Comparison of ENCODE assay signal across 27 cellular contexts in genomic region chr11:64580387-64580786, GRCh38. TPM values are rescaled to one million over a fixed set of nuclear protein-coding genes. Genes with fewer than 3 reads are reported as not detected.
DNase-seq lines count a peak whose midpoint lies in the region; ATAC-seq, FAIRE-seq and TF ChIP-seq lines count a peak whose summit lies in the region.
"Had no signal": no experiment of that assay in that cellular context is flagged by ENCODE, and none has a peak within 500 bp of the region (broad histone marks: within the 10 kb centered on the region; RNA-seq: fewer than 3 reads in every experiment).

No MANE protein-coding gene starts in this region.

- no peaks in the 10 kb centered on the region for H3K4me1 Mint-ChIP-seq in activated CD4-positive, alpha-beta T cell treated with anti-CD3 and anti-CD28 coated beads for 36 hours
- H3K4me1 Mint-ChIP-seq: activated naive CD8-positive, alpha-beta T cell treated with anti-CD3 and anti-CD28 coated beads, Interleukin-2, amount 50 U/mL, for 24 hours; CD4-positive, CD25-positive, alpha-beta regulatory T cell; WTC11 had no signal

- no peaks in the 10 kb centered on the region for H3K36me3 ChIP-seq in kidney (ENCODE audit: control insufficient read depth in 1 of 2, insufficient read depth in 2 of 2, low read length in 2 of 2)
- no peaks in the 10 kb centered on the region for H3K36me3 ChIP-seq in spleen
- H3K36me3 ChIP-seq: esophagus muscularis mucosa, MG63, thyroid gland had no signal

- POLR2A ChIA-PET in activated CD4-positive, alpha-beta T cell treated with anti-CD3 and anti-CD28 coated beads for 36 hours (lab: Charles Lee), result no interaction called here

- no peak overlapping the region for H3K4me3 Mint-ChIP-seq in activated CD4-positive, alpha-beta T cell treated with anti-CD3 and anti-CD28 coated beads for 36 hours
- H3K4me3 Mint-ChIP-seq: activated naive CD8-positive, alpha-beta T cell treated with anti-CD3 and anti-CD28 coated beads, Interleukin-2, amount 50 U/mL, for 24 hours; CD4-positive, CD25-positive, alpha-beta regulatory T cell; WTC11 had no signal

- peak overlapping the region; percentile 48 to 71 for H3K27ac ChIP-seq in kidney (ENCODE audit: low read depth in 2 of 2, low read length in 2 of 2)
- H3K27ac ChIP-seq in spleen, result no peak overlapping the region
- H3K27ac ChIP-seq: body of pancreas, coronary artery, esophagus muscularis mucosa, thyroid gland had no signal

- intact Hi-C loops in kidney (cut with DNase I) (no loop called here), spleen (cut with DNase I; ENCODE audit: low total_unique reads) (no loop called here)
- intact Hi-C loops in activated CD4-positive, alpha-beta T cell treated with anti-CD3 and anti-CD28 coated beads for 36 hours (cut with DNase I, micrococcal nuclease), result no loop called here

- H3K4me3 ChIP-seq in LNCaP clone FGC (ENCODE audit: low read depth, low read length) (no peak overlapping the region), kidney (ENCODE audit: low read length in 2 of 2) (peak overlapping the region in 1 of 2 donors; percentile 41), spleen (no peak overlapping the region)
- H3K4me3 ChIP-seq: body of pancreas, coronary artery, esophagus muscularis mucosa, MG63, thyroid gland had no signal

- peaks cover 14 to 18% of the 10 kb centered on the region in 2 donors for H3K4me1 ChIP-seq in kidney (ENCODE audit: control insufficient read depth in 1 of 2, insufficient read depth in 1 of 2, low read depth in 1 of 2, low read length in 2 of 2)
- peaks cover 0 to 3% (median 0%) of the 10 kb centered on the region in 6 donors for H3K4me1 ChIP-seq in spleen
- H3K4me1 ChIP-seq: body of pancreas, esophagus muscularis mucosa, thyroid gland had no signal

- ATAC-seq in activated CD4-positive, alpha-beta T cell treated with anti-CD3 and anti-CD28 coated beads for 36 hours, result no peak
- ATAC-seq: activated naive CD8-positive, alpha-beta T cell treated with anti-CD3 and anti-CD28 coated beads, Interleukin-2, amount 50 U/mL, for 24 hours; body of pancreas; WTC11 had no signal

- H3K27me3 ChIP-seq in spleen (replicated peaks in 1 of 7), result peaks cover 0 to 6% (median 0%) of the 10 kb centered on the region in 7 donors
- H3K27me3 ChIP-seq: body of pancreas, MG63, thyroid gland had no signal

- CTCF ChIA-PET in activated CD4-positive, alpha-beta T cell treated with anti-CD3 and anti-CD28 coated beads for 36 hours (lab: Charles Lee), result no interaction called here

- no peaks in the 10 kb centered on the region for H3K36me3 Mint-ChIP-seq in activated CD4-positive, alpha-beta T cell treated with anti-CD3 and anti-CD28 coated beads for 36 hours (ENCODE audit: low read depth)
- H3K36me3 Mint-ChIP-seq: CD4-positive, CD25-positive, alpha-beta regulatory T cell; WTC11 had no signal

- no peak for TF ChIP-seq POLR2A in spleen (IDR thresholded peaks at IDR 0.05)

- no peaks in the 10 kb centered on the region for H3K27me3 Mint-ChIP-seq in activated CD4-positive, alpha-beta T cell treated with anti-CD3 and anti-CD28 coated beads for 36 hours
- H3K27me3 Mint-ChIP-seq: activated naive CD8-positive, alpha-beta T cell treated with anti-CD3 and anti-CD28 coated beads, Interleukin-2, amount 50 U/mL, for 24 hours had no signal

- DNase-seq in LNCaP clone FGC (ENCODE audit: low read depth), result peak; percentile 47
- peak; percentile 54 to 84 for DNase-seq in cerebellar nuclear complex (lab: John Stamatoyannopoulos, UW)
- peak; percentile 6 for DNase-seq in kidney
- DNase-seq in spleen, result peak; percentile 22
- no peak for DNase-seq in activated CD4-positive, alpha-beta T cell treated with anti-CD3 and anti-CD28 coated beads for 36 hours
- DNase-seq in MV-4-11 (lab: John Stamatoyannopoulos, UW), result no peak
- no peak for DNase-seq in NCI-H526 treated with DMSO at 0.1 percent for 48 hours (lab: John Stamatoyannopoulos, UW)
- DNase-seq: activated CD4-positive, alpha-beta T cell treated with anti-CD3 and anti-CD28 coated beads, Interleukin-2, amount 50 U/mL, for 4 hours; activated naive CD8-positive, alpha-beta T cell treated with anti-CD3 and anti-CD28 coated beads, Interleukin-2, amount 50 U/mL, for 24 hours; body of pancreas; CD4-positive, CD25-positive, alpha-beta regulatory T cell; DMS 273 treated with DMSO at 0.1 percent for 48 hours; MG63; NCI-H1417 treated with DMSO at 0.1 percent for 48 hours; NCI-H2081 treated with DMSO at 0.1 percent for 48 hours; NCI-H345; NCI-H82; OCI-M1; stimulated activated naive CD4-positive, alpha-beta T cell treated with Interleukin-2 at 50 U/mL for 16 hours; T-helper 9 cell; thyroid gland had no signal

- no peak for TF ChIP-seq CTCF in LNCaP clone FGC (IDR thresholded peaks at IDR 0.05; ENCODE audit: control insufficient read depth, extremely low read depth, insufficient read depth)
- no peak for TF ChIP-seq CTCF in kidney (IDR thresholded peaks at IDR 0.05; ENCODE audit: borderline replicate concordance, extremely low read depth, insufficient read depth)
- no peak for TF ChIP-seq CTCF in spleen (IDR thresholded peaks at IDR 0.05 in 8 of 11, conservative IDR thresholded peaks at IDR 0.05 in 3 of 11)

- no peak overlapping the region for H3K27ac Mint-ChIP-seq in activated CD4-positive, alpha-beta T cell treated with anti-CD3 and anti-CD28 coated beads for 36 hours
- H3K27ac Mint-ChIP-seq: activated naive CD8-positive, alpha-beta T cell treated with anti-CD3 and anti-CD28 coated beads, Interleukin-2, amount 50 U/mL, for 24 hours; CD4-positive, CD25-positive, alpha-beta regulatory T cell; WTC11 had no signal

- H3K9ac ChIP-seq in kidney (ENCODE audit: low read length in 2 of 2), result no peak overlapping the region

- H3K9me3 ChIP-seq in kidney (ENCODE audit: control insufficient read depth in 1 of 2, low read length in 2 of 2) (no peaks in the 10 kb centered on the region), spleen (no peaks in the 10 kb centered on the region)
- H3K9me3 ChIP-seq: body of pancreas, esophagus muscularis mucosa, MG63, thyroid gland had no signal

- H3K9me3 Mint-ChIP-seq in activated CD4-positive, alpha-beta T cell treated with anti-CD3 and anti-CD28 coated beads for 36 hours (ENCODE audit: low read depth), result no peaks in the 10 kb centered on the region
- H3K9me3 Mint-ChIP-seq: activated naive CD8-positive, alpha-beta T cell treated with anti-CD3 and anti-CD28 coated beads, Interleukin-2, amount 50 U/mL, for 24 hours; CD4-positive, CD25-positive, alpha-beta regulatory T cell; WTC11 had no signal

- WGBS in spleen, 5 donors, result 54 to 84% (median 73%) methylated on average over 4 to 6 of the region's 6 CpGs

- no peak for FAIRE-seq in kidney (lab: Jason Lieb, UNC)

RNA-seq across cellular contexts. Expression of gene SLC22A12, which starts 10.6 kb away (rescaled TPM):
- total RNA-seq in kidney (5.3 TPM), spleen (not detected)
- polyA plus RNA-seq in kidney (ENCODE audit: insufficient read depth, low read depth, low replicate concordance) (85.9 TPM), spleen (not detected)
- not detected for total RNA-seq in activated CD4-positive, alpha-beta T cell treated with anti-CD3 and anti-CD28 coated beads for 36 hours
- total RNA-seq: body of pancreas; CD4-positive, CD25-positive, alpha-beta regulatory T cell; esophagus muscularis mucosa; glomerular endothelial cell; kidney epithelial cell; thyroid gland; WTC11 had no signal
- polyA plus RNA-seq: CD4-positive, CD25-positive, alpha-beta regulatory T cell had no signal

RNA-seq across cellular contexts. Expression of gene SLC22A11, which starts 24.6 kb away (rescaled TPM):
- 9.4 TPM for total RNA-seq in kidney
- 105 TPM for polyA plus RNA-seq in kidney (ENCODE audit: insufficient read depth, low read depth, low replicate concordance)
- 1 to 10 TPM in 1 of 7 donors, under 1 TPM in 4, not detected in 2; 0.27 to 1.5 (median 0.72) TPM for total RNA-seq in spleen
- under 1 TPM; 0.04 to 0.17 (median 0.16) TPM for polyA plus RNA-seq in spleen
- under 1 TPM in 1 of 2 experiments, not detected in 1; 0.05 TPM for total RNA-seq in activated CD4-positive, alpha-beta T cell treated with anti-CD3 and anti-CD28 coated beads for 36 hours
- total RNA-seq: body of pancreas; CD4-positive, CD25-positive, alpha-beta regulatory T cell; esophagus muscularis mucosa; glomerular endothelial cell; kidney epithelial cell; omental fat pad; thyroid gland; WTC11 had no signal
- polyA plus RNA-seq: CD4-positive, CD25-positive, alpha-beta regulatory T cell had no signal

Comparison
In these comparisons a context has a peak if more than half of its experiments do, and no peak if none do; other contexts are left out.
1. DNase-seq: peak in LNCaP clone FGC (single experiment), cerebellar nuclear complex (2 of 2), kidney (single experiment) and spleen (single experiment); none in activated CD4-positive, alpha-beta T cell treated with anti-CD3 and anti-CD28 coated beads for 36 hours (single experiment), MV-4-11 (single experiment) and NCI-H526 treated with DMSO at 0.1 percent for 48 hours (single experiment).
2. H3K27ac ChIP-seq: peak in kidney (2 of 2); none in spleen (0 of 8).